In genomic region chr22:50675553-50676199, GRCh38 we compare ENCODE assay signal across 9 cellular contexts. TPM values are rescaled to one million over a fixed set of nuclear protein-coding genes. Genes with fewer than 3 reads are reported as not detected.
A peak's percentile ranks its signal among the peaks of the same experiment; 100 is the strongest.
DNase-seq lines count a peak whose midpoint lies in the region; ATAC-seq and TF ChIP-seq lines count a peak whose summit lies in the region.
"Had no signal": no experiment of that assay in that cellular context is flagged by ENCODE, and none has a peak within 500 bp of the region (broad histone marks: within the 10 kb centered on the region; RNA-seq: fewer than 3 reads in every experiment).

No MANE protein-coding gene starts in this region.

- TF ChIP-seq CTCF in brain (conservative IDR thresholded peaks at IDR 0.05) = no peak
- no peak for TF ChIP-seq CTCF in type B pancreatic cell (conservative IDR thresholded peaks at IDR 0.05)
- no peak for TF ChIP-seq CTCF in brain microvascular endothelial cell (IDR thresholded peaks at IDR 0.05; ENCODE audit: low read depth, low read length, missing control alignments)

- no peak overlapping the region for H3K27ac Mint-ChIP-seq in activated naive CD4-positive, alpha-beta T cell treated with anti-CD3 and anti-CD28 coated beads for 36 hours
- H3K27ac Mint-ChIP-seq in brain (peak overlapping the region in 4 of 5 experiments; percentile 40 to 63 (median 48)), memory B cell (no peak overlapping the region), type B pancreatic cell (peak overlapping the region; percentile 72)

- intact Hi-C loops in activated naive CD4-positive, alpha-beta T cell treated with anti-CD3 and anti-CD28 coated beads for 36 hours (cut with micrococcal nuclease) = no loop called here

- H3K27ac ChIP-seq in brain microvascular endothelial cell = no peak overlapping the region

- H3K4me3 Mint-ChIP-seq in activated naive CD4-positive, alpha-beta T cell treated with anti-CD3 and anti-CD28 coated beads for 36 hours = peak overlapping the region; percentile 46
- H3K4me3 Mint-ChIP-seq in brain (peak overlapping the region; percentile 75 to 82 (median 81)), memory B cell (peak overlapping the region; percentile 61), type B pancreatic cell (peak overlapping the region; percentile 85)

- H3K36me3 Mint-ChIP-seq in activated naive CD4-positive, alpha-beta T cell treated with anti-CD3 and anti-CD28 coated beads for 36 hours (ENCODE audit: low read depth) = no peaks in the 10 kb centered on the region
- H3K36me3 Mint-ChIP-seq in brain = peaks cover 12% of the 10 kb centered on the region
- H3K36me3 Mint-ChIP-seq in memory B cell = no peaks in the 10 kb centered on the region
- no peaks in the 10 kb centered on the region for H3K36me3 Mint-ChIP-seq in type B pancreatic cell

- in situ Hi-C loops in brain microvascular endothelial cell (cut with HindIII; ENCODE audit: low pct_ligation_motif_present, low sequenced_read_pairs) = no loop called here

- H3K36me3 ChIP-seq in brain microvascular endothelial cell (replicated peaks) = no peaks in the 10 kb centered on the region

- no peak for ATAC-seq in memory B cell (ENCODE audit: low read depth)

- peaks cover 20% of the 10 kb centered on the region for H3K27me3 ChIP-seq in brain microvascular endothelial cell (replicated peaks)

- no peaks in the 10 kb centered on the region for H3K9me3 Mint-ChIP-seq in activated naive CD4-positive, alpha-beta T cell treated with anti-CD3 and anti-CD28 coated beads for 36 hours
- H3K9me3 Mint-ChIP-seq in brain (peaks cover 0 to 5% (median 0%) of the 10 kb centered on the region in 5 experiments), memory B cell (no peaks in the 10 kb centered on the region), type B pancreatic cell (no peaks in the 10 kb centered on the region)

- peaks cover 27% of the 10 kb centered on the region for H3K27me3 Mint-ChIP-seq in activated naive CD4-positive, alpha-beta T cell treated with anti-CD3 and anti-CD28 coated beads for 36 hours (ENCODE audit: low read depth)
- peaks cover 7% of the 10 kb centered on the region for H3K27me3 Mint-ChIP-seq in brain
- H3K27me3 Mint-ChIP-seq in memory B cell = peaks cover 36% of the 10 kb centered on the region
- peaks cover 31% of the 10 kb centered on the region for H3K27me3 Mint-ChIP-seq in type B pancreatic cell

- peaks cover 8% of the 10 kb centered on the region for H3K4me1 Mint-ChIP-seq in activated naive CD4-positive, alpha-beta T cell treated with anti-CD3 and anti-CD28 coated beads for 36 hours (ENCODE audit: low read depth)
- H3K4me1 Mint-ChIP-seq in brain (peaks cover 20% of the 10 kb centered on the region), memory B cell (peaks cover 14% of the 10 kb centered on the region), type B pancreatic cell (ENCODE audit: unreplicated experiment) (peaks cover 13% of the 10 kb centered on the region)

- H3K4me3 ChIP-seq in brain microvascular endothelial cell (ENCODE audit: low read depth, low read length) = no peak overlapping the region

- CTCF ChIA-PET in activated naive CD4-positive, alpha-beta T cell treated with anti-CD3 and anti-CD28 coated beads for 36 hours (lab: Charles Lee) = no interaction called here

- no peak for DNase-seq in activated naive CD4-positive, alpha-beta T cell treated with anti-CD3 and anti-CD28 coated beads for 36 hours
- DNase-seq in activated naive CD4-positive, alpha-beta T cell (lab: John Stamatoyannopoulos, UW) = no peak
- no peak for DNase-seq in memory B cell (ENCODE audit: low spot score in 2 of 2)
- DNase-seq in type B pancreatic cell (ENCODE audit: extremely low spot score, unreplicated experiment) = peak; percentile 58
- DNase-seq in NCI-H2029 treated with DMSO at 0.1 percent for 48 hours (lab: John Stamatoyannopoulos, UW) = no peak
- no peak for DNase-seq in brain microvascular endothelial cell
- DNase-seq in RPMI8226 = no peak
- DNase-seq: C1 segment of cervical spinal cord had no signal

RNA-seq across cellular contexts. Expression of gene SHANK3, which starts 3.1 kb away (rescaled TPM):
- total RNA-seq in activated naive CD4-positive, alpha-beta T cell treated with anti-CD3 and anti-CD28 coated beads for 36 hours = under 1 TPM; 0.07 TPM
- polyA plus RNA-seq in brain (ENCODE audit: insufficient read depth, low read depth, low replicate concordance) = 19.5 TPM
- total RNA-seq in type B pancreatic cell (ENCODE audit: low replicate concordance) = 6.8 and 13.1 TPM in 2 replicates

RNA-seq across cellular contexts. Expression of gene ARSA, which starts 47.7 kb away (rescaled TPM):
- total RNA-seq in activated naive CD4-positive, alpha-beta T cell treated with anti-CD3 and anti-CD28 coated beads for 36 hours = 10 to 100 TPM; 17.8 to 19.2 TPM
- 31.6 TPM for polyA plus RNA-seq in brain (ENCODE audit: insufficient read depth, low read depth, low replicate concordance)
- 26.1 and 32.1 TPM in 2 replicates for total RNA-seq in type B pancreatic cell (ENCODE audit: low replicate concordance)

Comparison
In these comparisons a context has a peak if more than half of its experiments do, and no peak if none do; other contexts are left out.
1. H3K27ac Mint-ChIP-seq: peak in brain (4 of 5) and type B pancreatic cell (single experiment); none in activated naive CD4-positive, alpha-beta T cell treated with anti-CD3 and anti-CD28 coated beads for 36 hours (single experiment) and memory B cell (single experiment).
2. Peak in every context shown above with its lines, with median percentiles within 50 percentile points of each other: H3K4me3 Mint-ChIP-seq.